1 cellular context compared by ENCODE assay signal in the genomic region with DNA sequence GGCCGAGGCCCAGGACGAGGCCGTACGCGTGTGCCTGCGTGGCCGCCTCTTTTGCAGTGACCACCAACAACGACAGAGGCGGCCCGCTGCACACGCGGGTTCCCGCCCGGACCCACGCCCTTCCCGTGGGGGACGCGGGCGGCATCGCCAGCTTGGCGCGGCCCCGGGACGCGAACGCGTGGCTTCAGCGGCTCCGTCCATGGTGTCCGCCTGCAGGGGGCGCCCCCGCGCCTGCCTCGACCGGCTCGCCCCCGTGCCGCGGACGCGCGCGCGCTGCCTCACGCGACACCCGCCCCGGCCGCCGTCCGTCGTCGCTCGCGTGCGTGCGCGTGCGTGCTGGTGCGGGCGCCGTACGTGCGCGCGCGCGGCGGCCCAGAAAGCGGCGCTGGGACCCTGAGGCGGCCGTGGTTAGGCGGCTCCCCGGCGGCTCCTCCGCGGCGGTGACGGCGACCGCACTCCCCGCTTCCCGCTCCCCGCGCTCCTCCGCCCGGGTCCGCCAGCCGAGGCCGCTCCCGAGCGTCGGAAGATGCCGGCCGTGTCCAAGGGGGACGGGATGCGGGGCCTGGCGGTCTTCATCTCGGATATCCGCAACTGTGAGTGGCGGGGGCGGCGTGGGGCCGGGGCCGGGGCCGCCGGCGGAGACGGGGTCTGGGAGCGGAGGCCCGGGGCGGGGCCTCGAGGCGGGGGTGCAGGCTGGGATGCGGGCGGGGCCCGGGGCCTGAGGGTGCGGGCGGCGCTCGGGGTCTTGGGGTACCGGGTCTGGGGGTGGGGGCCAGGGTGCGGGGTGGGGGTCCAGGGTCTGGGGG.
TF ChIP-seq lines count a peak whose summit lies in the region.

TSS of gene AP2A2 (plus strand) at position 375 of the 806 bp plus-strand sequence. CDS start at position 527, 152 bp downstream.

TF ChIP-seq in HepG2, 621 proteins besides CTCF, POLR2A, EP300 and RAD21 (continued from another document and continues in another):
- TF ChIP-seq ZBTB40 (IDR thresholded peaks at IDR 0.05): no peak
- peak; percentile 63; the same call in 1 of the 2 replicates for TF ChIP-seq ZBTB40 (CRISPR knock-in tag; IDR thresholded peaks at IDR 0.05)
- TF ChIP-seq MATR3 (CRISPR knock-in tag; IDR thresholded peaks at IDR 0.05): no peak
- TF ChIP-seq HNRNPH1 (optimal IDR thresholded peaks at IDR 0.05; ENCODE audit: low read depth, low read length): no peak
- TF ChIP-seq ZNF614 (CRISPR knock-in tag; IDR thresholded peaks at IDR 0.05; ENCODE audit: borderline replicate concordance): no peak
- no peak for TF ChIP-seq ZSCAN12 (CRISPR knock-in tag; IDR thresholded peaks at IDR 0.05)
- TF ChIP-seq ZNF7 (CRISPR knock-in tag; IDR thresholded peaks at IDR 0.05): no peak
- no peak for TF ChIP-seq ETS1 (CRISPR knock-in tag; IDR thresholded peaks at IDR 0.05)
- TF ChIP-seq, protein P1, sequence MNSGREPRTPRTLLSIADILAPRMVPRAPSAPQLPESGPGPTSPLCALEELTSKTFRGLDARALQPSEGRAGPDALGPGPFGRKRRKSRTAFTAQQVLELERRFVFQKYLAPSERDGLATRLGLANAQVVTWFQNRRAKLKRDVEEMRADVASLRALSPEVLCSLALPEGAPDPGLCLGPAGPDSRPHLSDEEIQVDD (CRISPR knock-in tag; IDR thresholded peaks at IDR 0.05; ENCODE audit: borderline replicate concordance): no peak; the same call in 1 of the 2 replicates
- TF ChIP-seq ZBTB44 (CRISPR knock-in tag; IDR thresholded peaks at IDR 0.05): no peak
- no peak for TF ChIP-seq ZNF124 (CRISPR knock-in tag; IDR thresholded peaks at IDR 0.05)
- 0 out of 2 replicates have a peak, but pooled peaks have one; percentile 31 for TF ChIP-seq ELF3 (CRISPR knock-in tag; IDR thresholded peaks at IDR 0.05)
- TF ChIP-seq TCF7 (IDR thresholded peaks at IDR 0.05; ENCODE audit: low read depth): no peak
- TF ChIP-seq ZNF232 (CRISPR knock-in tag; IDR thresholded peaks at IDR 0.05; ENCODE audit: borderline replicate concordance): no peak
- TF ChIP-seq, protein P2, sequence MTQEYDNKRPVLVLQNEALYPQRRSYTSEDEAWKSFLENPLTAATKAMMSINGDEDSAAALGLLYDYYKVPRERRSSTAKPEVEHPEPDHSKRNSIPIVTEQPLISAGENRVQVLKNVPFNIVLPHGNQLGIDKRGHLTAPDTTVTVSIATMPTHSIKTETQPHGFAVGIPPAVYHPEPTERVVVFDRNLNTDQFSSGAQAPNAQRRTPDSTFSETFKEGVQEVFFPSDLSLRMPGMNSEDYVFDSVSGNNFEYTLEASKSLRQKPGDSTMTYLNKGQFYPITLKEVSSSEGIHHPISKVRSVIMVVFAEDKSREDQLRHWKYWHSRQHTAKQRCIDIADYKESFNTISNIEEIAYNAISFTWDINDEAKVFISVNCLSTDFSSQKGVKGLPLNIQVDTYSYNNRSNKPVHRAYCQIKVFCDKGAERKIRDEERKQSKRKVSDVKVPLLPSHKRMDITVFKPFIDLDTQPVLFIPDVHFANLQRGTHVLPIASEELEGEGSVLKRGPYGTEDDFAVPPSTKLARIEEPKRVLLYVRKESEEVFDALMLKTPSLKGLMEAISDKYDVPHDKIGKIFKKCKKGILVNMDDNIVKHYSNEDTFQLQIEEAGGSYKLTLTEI (CRISPR knock-in tag; conservative IDR thresholded peaks at IDR 0.05): no peak
- no peak for TF ChIP-seq SMAD3 (CRISPR knock-in tag; IDR thresholded peaks at IDR 0.05)
- no peak for TF ChIP-seq ZFYVE20 (CRISPR knock-in tag; IDR thresholded peaks at IDR 0.05; ENCODE audit: borderline replicate concordance, low read depth)
- TF ChIP-seq MEF2D (CRISPR knock-in tag; IDR thresholded peaks at IDR 0.05): no peak
- TF ChIP-seq CHD4 (IDR thresholded peaks at IDR 0.05; ENCODE audit: borderline replicate concordance, low read length): no peak
- TF ChIP-seq, protein P3, sequence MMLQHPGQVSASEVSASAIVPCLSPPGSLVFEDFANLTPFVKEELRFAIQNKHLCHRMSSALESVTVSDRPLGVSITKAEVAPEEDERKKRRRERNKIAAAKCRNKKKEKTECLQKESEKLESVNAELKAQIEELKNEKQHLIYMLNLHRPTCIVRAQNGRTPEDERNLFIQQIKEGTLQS (CRISPR knock-in tag; IDR thresholded peaks at IDR 0.05): no peak
- no peak for TF ChIP-seq TFDP2 (CRISPR knock-in tag; IDR thresholded peaks at IDR 0.05)
- TF ChIP-seq, protein P4, sequence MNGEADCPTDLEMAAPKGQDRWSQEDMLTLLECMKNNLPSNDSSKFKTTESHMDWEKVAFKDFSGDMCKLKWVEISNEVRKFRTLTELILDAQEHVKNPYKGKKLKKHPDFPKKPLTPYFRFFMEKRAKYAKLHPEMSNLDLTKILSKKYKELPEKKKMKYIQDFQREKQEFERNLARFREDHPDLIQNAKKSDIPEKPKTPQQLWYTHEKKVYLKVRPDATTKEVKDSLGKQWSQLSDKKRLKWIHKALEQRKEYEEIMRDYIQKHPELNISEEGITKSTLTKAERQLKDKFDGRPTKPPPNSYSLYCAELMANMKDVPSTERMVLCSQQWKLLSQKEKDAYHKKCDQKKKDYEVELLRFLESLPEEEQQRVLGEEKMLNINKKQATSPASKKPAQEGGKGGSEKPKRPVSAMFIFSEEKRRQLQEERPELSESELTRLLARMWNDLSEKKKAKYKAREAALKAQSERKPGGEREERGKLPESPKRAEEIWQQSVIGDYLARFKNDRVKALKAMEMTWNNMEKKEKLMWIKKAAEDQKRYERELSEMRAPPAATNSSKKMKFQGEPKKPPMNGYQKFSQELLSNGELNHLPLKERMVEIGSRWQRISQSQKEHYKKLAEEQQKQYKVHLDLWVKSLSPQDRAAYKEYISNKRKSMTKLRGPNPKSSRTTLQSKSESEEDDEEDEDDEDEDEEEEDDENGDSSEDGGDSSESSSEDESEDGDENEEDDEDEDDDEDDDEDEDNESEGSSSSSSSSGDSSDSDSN (CRISPR knock-in tag; IDR thresholded peaks at IDR 0.05): peak; percentile 51; the same call in 1 of the 2 replicates
- TF ChIP-seq, protein P5, sequence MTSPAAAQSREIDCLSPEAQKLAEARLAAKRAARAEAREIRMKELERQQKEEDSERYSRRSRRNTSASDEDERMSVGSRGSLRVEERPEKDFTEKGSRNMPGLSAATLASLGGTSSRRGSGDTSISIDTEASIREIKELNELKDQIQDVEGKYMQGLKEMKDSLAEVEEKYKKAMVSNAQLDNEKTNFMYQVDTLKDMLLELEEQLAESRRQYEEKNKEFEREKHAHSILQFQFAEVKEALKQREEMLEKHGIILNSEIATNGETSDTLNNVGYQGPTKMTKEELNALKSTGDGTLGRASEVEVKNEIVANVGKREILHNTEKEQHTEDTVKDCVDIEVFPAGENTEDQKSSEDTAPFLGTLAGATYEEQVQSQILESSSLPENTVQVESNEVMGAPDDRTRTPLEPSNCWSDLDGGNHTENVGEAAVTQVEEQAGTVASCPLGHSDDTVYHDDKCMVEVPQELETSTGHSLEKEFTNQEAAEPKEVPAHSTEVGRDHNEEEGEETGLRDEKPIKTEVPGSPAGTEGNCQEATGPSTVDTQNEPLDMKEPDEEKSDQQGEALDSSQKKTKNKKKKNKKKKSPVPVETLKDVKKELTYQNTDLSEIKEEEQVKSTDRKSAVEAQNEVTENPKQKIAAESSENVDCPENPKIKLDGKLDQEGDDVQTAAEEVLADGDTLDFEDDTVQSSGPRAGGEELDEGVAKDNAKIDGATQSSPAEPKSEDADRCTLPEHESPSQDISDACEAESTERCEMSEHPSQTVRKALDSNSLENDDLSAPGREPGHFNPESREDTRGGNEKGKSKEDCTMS (CRISPR knock-in tag; conservative IDR thresholded peaks at IDR 0.05): no peak
- TF ChIP-seq, protein P6, sequence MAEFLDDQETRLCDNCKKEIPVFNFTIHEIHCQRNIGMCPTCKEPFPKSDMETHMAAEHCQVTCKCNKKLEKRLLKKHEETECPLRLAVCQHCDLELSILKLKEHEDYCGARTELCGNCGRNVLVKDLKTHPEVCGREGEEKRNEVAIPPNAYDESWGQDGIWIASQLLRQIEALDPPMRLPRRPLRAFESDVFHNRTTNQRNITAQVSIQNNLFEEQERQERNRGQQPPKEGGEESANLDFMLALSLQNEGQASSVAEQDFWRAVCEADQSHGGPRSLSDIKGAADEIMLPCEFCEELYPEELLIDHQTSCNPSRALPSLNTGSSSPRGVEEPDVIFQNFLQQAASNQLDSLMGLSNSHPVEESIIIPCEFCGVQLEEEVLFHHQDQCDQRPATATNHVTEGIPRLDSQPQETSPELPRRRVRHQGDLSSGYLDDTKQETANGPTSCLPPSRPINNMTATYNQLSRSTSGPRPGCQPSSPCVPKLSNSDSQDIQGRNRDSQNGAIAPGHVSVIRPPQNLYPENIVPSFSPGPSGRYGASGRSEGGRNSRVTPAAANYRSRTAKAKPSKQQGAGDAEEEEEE (CRISPR knock-in tag; IDR thresholded peaks at IDR 0.05; ENCODE audit: borderline replicate concordance): no peak
- no peak; the same call in 1 of the 2 replicates for TF ChIP-seq RXRA (CRISPR knock-in tag; IDR thresholded peaks at IDR 0.05)
